Comparison of ENCODE assay signal across 8 cellular contexts in the genomic region with DNA sequence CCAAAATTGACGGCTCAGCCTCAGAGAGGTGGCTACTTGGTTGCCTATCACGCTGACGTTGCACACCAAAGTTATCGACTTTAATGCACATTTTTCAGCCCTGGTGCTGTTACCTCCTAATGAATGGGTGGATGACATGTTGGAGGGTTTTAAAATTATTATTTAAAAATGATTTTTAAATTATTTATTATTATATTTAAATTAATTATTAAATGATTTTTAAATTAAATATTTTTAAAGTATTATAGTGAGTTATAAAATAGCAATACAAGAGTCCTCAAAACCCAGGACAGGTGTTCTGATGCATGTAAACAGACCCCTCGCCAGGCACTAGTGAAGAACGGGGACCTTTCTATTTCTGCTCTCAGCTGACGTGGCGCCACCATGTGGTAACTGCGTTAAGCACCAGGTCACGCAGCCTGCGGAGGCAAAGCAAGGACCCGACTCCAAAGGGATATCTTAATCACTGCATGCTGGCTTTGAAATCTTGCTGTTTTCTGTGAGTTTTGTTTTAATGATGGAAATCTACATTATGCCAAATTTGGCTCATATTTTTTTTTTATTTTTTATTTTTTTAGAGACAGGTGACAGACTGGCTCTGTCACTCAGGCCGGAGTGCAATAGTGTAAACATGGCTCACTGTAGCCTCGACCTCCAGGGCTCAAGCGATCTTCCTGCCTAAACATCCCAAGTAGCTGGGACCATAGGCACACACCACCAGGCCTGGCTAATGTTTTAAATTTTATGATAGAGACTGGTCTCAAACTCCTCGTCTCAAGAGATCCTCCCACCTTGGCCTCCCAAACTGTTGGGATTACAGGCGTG. TPM values are rescaled to one million over a fixed set of nuclear protein-coding genes. Genes with fewer than 3 reads are reported as not detected.
DNase-seq lines count a peak whose midpoint lies in the region; ATAC-seq and TF ChIP-seq lines count a peak whose summit lies in the region.

No MANE protein-coding gene starts in this region.

- H3K27me3 Mint-ChIP-seq in activated T-helper 1 cell treated with anti-CD3 and anti-CD28 coated beads, Interleukin-12 subunit alpha, Interleukin-12 subunit beta, Interleukin-2, Interleukin-4 antibody, amounts not matched to agents 30 ng/mL and 10 ng/mL and 1 ng/mL, durations not matched to agents 14 hours and 24 hours and 36 hours (ENCODE audit: insufficient read depth): no peaks in the 10 kb centered on the region
- no peaks in the 10 kb centered on the region for H3K27me3 Mint-ChIP-seq in glutamatergic neuron (ENCODE audit: unreplicated experiment)
- no peaks in the 10 kb centered on the region for H3K27me3 Mint-ChIP-seq in progenitor cell of endocrine pancreas

- H3K27me3 ChIP-seq in PC-3 (ENCODE audit: low read length): no peaks in the 10 kb centered on the region

- H3F3A ChIP-seq in PC-3 (ENCODE audit: low read length, unreplicated experiment): no peaks in the 10 kb centered on the region

- peaks cover 21% of the 10 kb centered on the region for H3K36me3 Mint-ChIP-seq in activated T-helper 1 cell treated with anti-CD3 and anti-CD28 coated beads, Interleukin-12 subunit alpha, Interleukin-12 subunit beta, Interleukin-2, Interleukin-4 antibody, amounts not matched to agents 30 ng/mL and 10 ng/mL and 1 ng/mL, durations not matched to agents 14 hours and 24 hours and 36 hours (ENCODE audit: low read depth)
- H3K36me3 Mint-ChIP-seq in glutamatergic neuron (ENCODE audit: unreplicated experiment) (peaks cover 4% of the 10 kb centered on the region), progenitor cell of endocrine pancreas (ENCODE audit: insufficient read depth) (peaks cover 12% of the 10 kb centered on the region)

- no peak overlapping the region for H3K4me2 ChIP-seq in PC-3 (ENCODE audit: low read length)

- H3K36me3 ChIP-seq in PC-3 (ENCODE audit: low read depth, low read length): no peaks in the 10 kb centered on the region

- H3K4me1 Mint-ChIP-seq in activated T-helper 1 cell treated with anti-CD3 and anti-CD28 coated beads, Interleukin-12 subunit alpha, Interleukin-12 subunit beta, Interleukin-2, Interleukin-4 antibody, amounts not matched to agents 30 ng/mL and 10 ng/mL and 1 ng/mL, durations not matched to agents 14 hours and 24 hours and 36 hours (ENCODE audit: low read depth): no peaks in the 10 kb centered on the region
- H3K4me1 Mint-ChIP-seq in glutamatergic neuron (ENCODE audit: low read depth, unreplicated experiment): peaks cover 8% of the 10 kb centered on the region
- H3K4me1 Mint-ChIP-seq in progenitor cell of endocrine pancreas (ENCODE audit: low read depth): no peaks in the 10 kb centered on the region

- H3K4me3 ChIP-seq in PC-3 (ENCODE audit: low read length): no peak overlapping the region

- no peaks in the 10 kb centered on the region for H4K20me1 ChIP-seq in PC-3 (ENCODE audit: low read length)

- H3K79me2 ChIP-seq in PC-3 (ENCODE audit: low read length): no peaks in the 10 kb centered on the region

- no peak overlapping the region for H3K27ac Mint-ChIP-seq in activated T-helper 1 cell treated with anti-CD3 and anti-CD28 coated beads, Interleukin-12 subunit alpha, Interleukin-12 subunit beta, Interleukin-2, Interleukin-4 antibody, amounts not matched to agents 30 ng/mL and 10 ng/mL and 1 ng/mL, durations not matched to agents 14 hours and 24 hours and 36 hours
- no peak overlapping the region for H3K27ac Mint-ChIP-seq in glutamatergic neuron (ENCODE audit: unreplicated experiment)
- no peak overlapping the region for H3K27ac Mint-ChIP-seq in progenitor cell of endocrine pancreas

- intact Hi-C loops in PC-3 (cut with micrococcal nuclease): loop anchor here (1.0 to 5.0 kb wide), 4 partner anchors 23 to 177 kb away; a partner anchor contains a TSS
- intact Hi-C loops in activated T-helper 1 cell treated with anti-CD3 and anti-CD28 coated beads, Interleukin-12 subunit alpha, Interleukin-12 subunit beta, Interleukin-2, Interleukin-4 antibody, amounts not matched to agents 30 ng/mL and 10 ng/mL and 1 ng/mL, durations not matched to agents 14 hours and 24 hours and 36 hours (cut with micrococcal nuclease): loop anchor here (1.0 kb wide), 1 partner anchor 178 kb away; no protein-coding TSS in a partner anchor

- no TSS peak for BruUV-seq in PC-3 (replicated peaks; lab: Mats Ljungman, UMichigan)

- CTCF ChIA-PET in PC-3 (lab: Charles Lee): no interaction called here

- no peak overlapping the region for H3K4me3 Mint-ChIP-seq in activated T-helper 1 cell treated with anti-CD3 and anti-CD28 coated beads, Interleukin-12 subunit alpha, Interleukin-12 subunit beta, Interleukin-2, Interleukin-4 antibody, amounts not matched to agents 30 ng/mL and 10 ng/mL and 1 ng/mL, durations not matched to agents 14 hours and 24 hours and 36 hours
- H3K4me3 Mint-ChIP-seq in glutamatergic neuron (ENCODE audit: unreplicated experiment) (no peak overlapping the region), progenitor cell of endocrine pancreas (ENCODE audit: low read depth) (no peak overlapping the region)

- no peaks in the 10 kb centered on the region for H3K9me3 ChIP-seq in PC-3 (ENCODE audit: low read length)

- DNase-seq in DMS 273 (lab: John Stamatoyannopoulos, UW; ENCODE audit: unreplicated experiment) (peak; percentile 90), KG1 (lab: John Stamatoyannopoulos, UW) (peak; percentile 30), PC-3 (peak; percentile 71), glutamatergic neuron (peak; percentile 89), progenitor cell of endocrine pancreas (ENCODE audit: low spot score, unreplicated experiment) (peak; percentile 54)
- DNase-seq in activated T-helper 1 cell treated with anti-CD3 and anti-CD28 coated beads, Interleukin-12 subunit alpha, Interleukin-12 subunit beta, Interleukin-2, Interleukin-4 antibody, amounts not matched to agents 30 ng/mL and 10 ng/mL and 1 ng/mL, durations not matched to agents 14 hours and 24 hours and 36 hours (ENCODE audit: low spot score): peak; percentile 25

- POLR2A ChIA-PET in PC-3 (lab: Charles Lee; ENCODE audit: unreplicated experiment): no interaction called here

- H2AFZ ChIP-seq in PC-3 (ENCODE audit: low read length): no peak overlapping the region

- TF ChIP-seq CTCF in PC-3 (conservative IDR thresholded peaks at IDR 0.05; ENCODE audit: low read depth, low read length) (peak; percentile 81), glutamatergic neuron (IDR thresholded peaks at IDR 0.05; ENCODE audit: partially characterized antibody, unreplicated experiment) (peak; percentile 79), progenitor cell of endocrine pancreas (IDR thresholded peaks at IDR 0.05; ENCODE audit: unreplicated experiment) (peak; percentile 92)

- ATAC-seq in PC-3: peak; percentile 88
- ATAC-seq in HG03342 (IDR thresholded peaks at IDR 0.05; ENCODE audit: unreplicated experiment): no peak
- ATAC-seq in GM18861 (IDR thresholded peaks at IDR 0.05; ENCODE audit: unreplicated experiment): no peak

- H3K9me2 ChIP-seq in PC-3 (replicated peaks; ENCODE audit: low read length): no peaks in the 10 kb centered on the region

- H3K27ac ChIP-seq in PC-3 (ENCODE audit: low read length): no peak overlapping the region

- no peaks in the 10 kb centered on the region for H3K4me1 ChIP-seq in PC-3 (ENCODE audit: insufficient read depth, low read length)

- H3K9ac ChIP-seq in PC-3 (ENCODE audit: low read length): no peak overlapping the region

- H3K9me3 Mint-ChIP-seq in activated T-helper 1 cell treated with anti-CD3 and anti-CD28 coated beads, Interleukin-12 subunit alpha, Interleukin-12 subunit beta, Interleukin-2, Interleukin-4 antibody, amounts not matched to agents 30 ng/mL and 10 ng/mL and 1 ng/mL, durations not matched to agents 14 hours and 24 hours and 36 hours: no peaks in the 10 kb centered on the region
- H3K9me3 Mint-ChIP-seq in glutamatergic neuron (ENCODE audit: unreplicated experiment) (no peaks in the 10 kb centered on the region), progenitor cell of endocrine pancreas (ENCODE audit: low read depth) (peaks cover 3% of the 10 kb centered on the region)

RNA-seq across cellular contexts. Expression of a gene that starts 22.6 kb away (rescaled TPM):
- total RNA-seq in PC-3 (2014; rRNA removed) (8.0 and 14.0 TPM in 2 replicates), glutamatergic neuron (ENCODE audit: unreplicated experiment) (12.8 TPM), progenitor cell of endocrine pancreas (24.9 and 25.2 TPM in 2 replicates)
- 19.5 and 21.0 TPM in 2 replicates for total RNA-seq in activated T-helper 1 cell treated with anti-CD3 and anti-CD28 coated beads, Interleukin-12 subunit alpha, Interleukin-12 subunit beta, Interleukin-2, Interleukin-4 antibody, amounts not matched to agents 30 ng/mL and 10 ng/mL and 1 ng/mL, durations not matched to agents 14 hours and 24 hours and 36 hours

RNA-seq across cellular contexts. Expression of a gene that starts 25.2 kb away (rescaled TPM):
- total RNA-seq in PC-3 (2014; rRNA removed) (9.2 and 11.7 TPM in 2 replicates), glutamatergic neuron (ENCODE audit: unreplicated experiment) (32.5 TPM), progenitor cell of endocrine pancreas (34.9 and 37.7 TPM in 2 replicates)
- total RNA-seq in activated T-helper 1 cell treated with anti-CD3 and anti-CD28 coated beads, Interleukin-12 subunit alpha, Interleukin-12 subunit beta, Interleukin-2, Interleukin-4 antibody, amounts not matched to agents 30 ng/mL and 10 ng/mL and 1 ng/mL, durations not matched to agents 14 hours and 24 hours and 36 hours: 18.8 and 19.8 TPM in 2 replicates

RNA-seq across cellular contexts. Expression of a gene that starts 25.5 kb away (rescaled TPM):
- not detected in 2 replicates for total RNA-seq in PC-3 (2014; rRNA removed)
- total RNA-seq in activated T-helper 1 cell treated with anti-CD3 and anti-CD28 coated beads, Interleukin-12 subunit alpha, Interleukin-12 subunit beta, Interleukin-2, Interleukin-4 antibody, amounts not matched to agents 30 ng/mL and 10 ng/mL and 1 ng/mL, durations not matched to agents 14 hours and 24 hours and 36 hours: not detected in 2 replicates
- total RNA-seq in glutamatergic neuron (ENCODE audit: unreplicated experiment): not detected
- total RNA-seq in progenitor cell of endocrine pancreas: not detected in 2 replicates

RNA-seq across cellular contexts. Expression of a gene that starts 44.9 kb away (rescaled TPM):
- total RNA-seq in PC-3 (2014; rRNA removed) (not detected in 2 replicates), glutamatergic neuron (ENCODE audit: unreplicated experiment) (not detected), progenitor cell of endocrine pancreas (not detected in 2 replicates)
- not detected in 2 replicates for total RNA-seq in activated T-helper 1 cell treated with anti-CD3 and anti-CD28 coated beads, Interleukin-12 subunit alpha, Interleukin-12 subunit beta, Interleukin-2, Interleukin-4 antibody, amounts not matched to agents 30 ng/mL and 10 ng/mL and 1 ng/mL, durations not matched to agents 14 hours and 24 hours and 36 hours

Comparison
In these comparisons a context has a peak if more than half of its experiments do, and no peak if none do; other contexts are left out.
1. DNase-seq: peak in every context shown above with its lines; median percentile 90 in DMS 273; 89 in glutamatergic neuron; 71 in PC-3; 54 in progenitor cell of endocrine pancreas; 30 in KG1; 25 in activated T-helper 1 cell treated with anti-CD3 and anti-CD28 coated beads, Interleukin-12 subunit alpha, Interleukin-12 subunit beta, Interleukin-2, Interleukin-4 antibody, amounts not matched to agents 30 ng/mL and 10 ng/mL and 1 ng/mL, durations not matched to agents 14 hours and 24 hours and 36 hours.